Comparison of ENCODE assay signal across 15 cellular contexts in genomic region chr5:107430077-107430625, GRCh38.
DNase-seq lines count a peak whose midpoint lies in the region; ATAC-seq and TF ChIP-seq lines count a peak whose summit lies in the region.
"Had no signal": no experiment of that assay in that cellular context is flagged by ENCODE, and none has a peak within 500 bp of the region (broad histone marks: within the 10 kb centered on the region; RNA-seq: fewer than 3 reads in every experiment).

No MANE protein-coding gene starts in this region.

- DNase-seq in ELR (ENCODE audit: low read depth) (peak; percentile 12), breast epithelium (ENCODE audit: low spot score in 2 of 2) (no peak), lung microvascular endothelial cell (ENCODE audit: low read depth in 2 of 2) (peak; percentile 11 to 55), neuronal stem cell (ENCODE audit: low spot score) (no peak), NCI-H2107 treated with DMSO at 0.1 percent for 48 hours (lab: John Stamatoyannopoulos, UW; ENCODE audit: unreplicated experiment) (no peak)
- no peak for DNase-seq in activated CD8-positive, alpha-beta memory T cell treated with anti-CD3 and anti-CD28 coated beads, Interleukin-2, amount 50 U/mL, for 48 hours
- DNase-seq: activated CD8-positive, alpha-beta memory T cell treated with anti-CD3 and anti-CD28 coated beads for 24 hours; activated naive CD4-positive, alpha-beta T cell treated with anti-CD3 and anti-CD28 coated beads, Interleukin-2, amount 50 U/mL, for 16 hours; lower lobe of right lung; MV-4-11; psoas muscle; stimulated activated CD4-positive, alpha-beta T cell treated with anti-CD3 and anti-CD28 coated beads, Interleukin-4, amount 100 ng/mL, for 4 hours; T1000 had no signal

- no CpG with 5 or more reads among the region's 1 CpG for WGBS in neuronal stem cell (ENCODE audit: extremely low coverage in 2 of 2, insufficient read length in 2 of 2, insufficient replicate concordance in 1 of 2), 2 donors

- H3K4me3 ChIP-seq in Loucy (ENCODE audit: low read length, poor library complexity, severe bottlenecking) (peak overlapping the region; percentile 32), breast epithelium (peak overlapping the region in 2 of 3 donors; percentile 2 to 11), neuronal stem cell (ENCODE audit: low read length in 2 of 2) (no peak overlapping the region)
- H3K4me3 ChIP-seq: lower lobe of right lung, psoas muscle had no signal

- H3K14ac ChIP-seq in neuronal stem cell (ENCODE audit: low read length), result no peak overlapping the region

- no peak overlapping the region for H2BK120ac ChIP-seq in neuronal stem cell (ENCODE audit: low read depth, low read length)

- H3K27ac ChIP-seq in breast epithelium (peak overlapping the region in 1 of 2 donors; percentile 12), neuronal stem cell (replicated peaks; ENCODE audit: low read length) (no peak overlapping the region)
- H3K27ac ChIP-seq: lower lobe of right lung, psoas muscle had no signal

- peaks cover 53% of the 10 kb centered on the region for H3K27me3 ChIP-seq in Loucy (ENCODE audit: insufficient read depth, low read length, poor library complexity, severe bottlenecking)
- no peaks in the 10 kb centered on the region for H3K27me3 ChIP-seq in breast epithelium
- H3K27me3 ChIP-seq in neuronal stem cell (ENCODE audit: control insufficient read depth in 3 of 3, insufficient read depth in 3 of 3, low read depth in 1 of 3, low read length in 3 of 3), result no peaks in the 10 kb centered on the region

- no peaks in the 10 kb centered on the region for H3F3A ChIP-seq in Loucy (ENCODE audit: low read depth)

- H3K79me1 ChIP-seq in neuronal stem cell (ENCODE audit: low read depth, low read length), result peaks cover 3% of the 10 kb centered on the region

- TF ChIP-seq POLR2A in breast epithelium (IDR thresholded peaks at IDR 0.05), result no peak

- no peak overlapping the region for H3K4ac ChIP-seq in neuronal stem cell (ENCODE audit: low read length)

- no peak overlapping the region for H2BK15ac ChIP-seq in neuronal stem cell (ENCODE audit: low read length)

- H3K18ac ChIP-seq in neuronal stem cell (ENCODE audit: low read length), result no peak overlapping the region

- H2BK5ac ChIP-seq in neuronal stem cell (ENCODE audit: low read length), result no peak overlapping the region

- intact Hi-C loops in breast epithelium (cut with DNase I; ENCODE audit: low total_unique reads), result no loop called here

- no peak overlapping the region for H2AK5ac ChIP-seq in neuronal stem cell (ENCODE audit: low read depth, low read length)

- TF ChIP-seq CTCF in Loucy (conservative IDR thresholded peaks at IDR 0.05; ENCODE audit: low read length) (no peak), breast epithelium (IDR thresholded peaks at IDR 0.05) (no peak)

- no peaks in the 10 kb centered on the region for H4K20me1 ChIP-seq in Loucy (ENCODE audit: insufficient read depth, low read length, poor library complexity, severe bottlenecking)

- no peak overlapping the region for H3K23ac ChIP-seq in neuronal stem cell (ENCODE audit: low read depth, low read length, poor library complexity)

- H3K79me2 ChIP-seq in Loucy (ENCODE audit: insufficient read depth, low read length), result no peaks in the 10 kb centered on the region

- no peak for ATAC-seq in GM18909 (IDR thresholded peaks at IDR 0.05; ENCODE audit: poor library complexity, unreplicated experiment)
- ATAC-seq: lower lobe of right lung, psoas muscle had no signal

- H3K9ac ChIP-seq in Loucy (ENCODE audit: low read depth, low read length, poor library complexity, severe bottlenecking), result no peak overlapping the region
- no peak overlapping the region for H3K9ac ChIP-seq in neuronal stem cell (ENCODE audit: low read depth, low read length, poor library complexity)

- H2BK12ac ChIP-seq in neuronal stem cell (ENCODE audit: low read length), result no peak overlapping the region

- H4K91ac ChIP-seq in neuronal stem cell (ENCODE audit: low read depth, low read length, poor library complexity), result no peak overlapping the region

- H3K4me2 ChIP-seq in Loucy (ENCODE audit: low read depth, low read length, poor library complexity, severe bottlenecking) (peak overlapping the region; percentile 54), neuronal stem cell (ENCODE audit: insufficient read depth, low read length, poor library complexity, severe bottlenecking) (no peak overlapping the region)

- H3K9me2 ChIP-seq in Loucy (replicated peaks; ENCODE audit: low read depth, low read length), result no peaks in the 10 kb centered on the region

- no peak overlapping the region for H4K8ac ChIP-seq in neuronal stem cell (ENCODE audit: low read depth, low read length)

- H3K9me3 ChIP-seq in Loucy (ENCODE audit: insufficient read depth, low read depth, low read length) (no peaks in the 10 kb centered on the region), breast epithelium (no peaks in the 10 kb centered on the region), neuronal stem cell (replicated peaks in 1 of 2; ENCODE audit: control insufficient read depth in 2 of 2, insufficient read depth in 1 of 2, low read depth in 1 of 2, low read length in 2 of 2) (peaks cover 0 to 4% of the 10 kb centered on the region in 2 donors)
- H3K9me3 ChIP-seq: lower lobe of right lung, psoas muscle had no signal

- no peaks in the 10 kb centered on the region for H3K36me3 ChIP-seq in Loucy (ENCODE audit: insufficient read depth, low read length)
- no peaks in the 10 kb centered on the region for H3K36me3 ChIP-seq in breast epithelium
- peaks cover 11 to 34% of the 10 kb centered on the region in 2 donors for H3K36me3 ChIP-seq in neuronal stem cell (replicated peaks in 1 of 2; ENCODE audit: control insufficient read depth in 2 of 2, insufficient read depth in 2 of 2, low read length in 2 of 2)
- H3K36me3 ChIP-seq: lower lobe of right lung had no signal

- H2AFZ ChIP-seq in Loucy (ENCODE audit: low read length) (no peak overlapping the region), neuronal stem cell (ENCODE audit: low read length) (no peak overlapping the region)

- H3K4me1 ChIP-seq in Loucy (ENCODE audit: insufficient read depth, low read length, poor library complexity, severe bottlenecking) (no peaks in the 10 kb centered on the region), breast epithelium (no peaks in the 10 kb centered on the region), neuronal stem cell (ENCODE audit: control insufficient read depth in 2 of 2, insufficient read depth in 1 of 2, low read depth in 1 of 2, low read length in 2 of 2) (peaks cover 0 to 7% of the 10 kb centered on the region in 2 donors)
- H3K4me1 ChIP-seq: lower lobe of right lung, psoas muscle had no signal

Comparison
In these comparisons a context has a peak if more than half of its experiments do, and no peak if none do; other contexts are left out.
1. DNase-seq: peak in ELR (single experiment) and lung microvascular endothelial cell (2 of 2); none in breast epithelium (0 of 2), activated CD8-positive, alpha-beta memory T cell treated with anti-CD3 and anti-CD28 coated beads, Interleukin-2, amount 50 U/mL, for 48 hours (single experiment), neuronal stem cell (single experiment) and NCI-H2107 treated with DMSO at 0.1 percent for 48 hours (single experiment).
2. H3K4me3 ChIP-seq: peak in Loucy (single experiment) and breast epithelium (2 of 3); none in neuronal stem cell (0 of 2).